ENCODE assay signal across 1 cellular context in genomic region chr2:86649119-86649947, GRCh38.
TF ChIP-seq lines count a peak whose summit lies in the region.

No MANE protein-coding gene starts in this region.

TF ChIP-seq in HepG2, 621 proteins besides CTCF, POLR2A, EP300 and RAD21 (continued from another document and continues in another):
- TF ChIP-seq, protein P1, sequence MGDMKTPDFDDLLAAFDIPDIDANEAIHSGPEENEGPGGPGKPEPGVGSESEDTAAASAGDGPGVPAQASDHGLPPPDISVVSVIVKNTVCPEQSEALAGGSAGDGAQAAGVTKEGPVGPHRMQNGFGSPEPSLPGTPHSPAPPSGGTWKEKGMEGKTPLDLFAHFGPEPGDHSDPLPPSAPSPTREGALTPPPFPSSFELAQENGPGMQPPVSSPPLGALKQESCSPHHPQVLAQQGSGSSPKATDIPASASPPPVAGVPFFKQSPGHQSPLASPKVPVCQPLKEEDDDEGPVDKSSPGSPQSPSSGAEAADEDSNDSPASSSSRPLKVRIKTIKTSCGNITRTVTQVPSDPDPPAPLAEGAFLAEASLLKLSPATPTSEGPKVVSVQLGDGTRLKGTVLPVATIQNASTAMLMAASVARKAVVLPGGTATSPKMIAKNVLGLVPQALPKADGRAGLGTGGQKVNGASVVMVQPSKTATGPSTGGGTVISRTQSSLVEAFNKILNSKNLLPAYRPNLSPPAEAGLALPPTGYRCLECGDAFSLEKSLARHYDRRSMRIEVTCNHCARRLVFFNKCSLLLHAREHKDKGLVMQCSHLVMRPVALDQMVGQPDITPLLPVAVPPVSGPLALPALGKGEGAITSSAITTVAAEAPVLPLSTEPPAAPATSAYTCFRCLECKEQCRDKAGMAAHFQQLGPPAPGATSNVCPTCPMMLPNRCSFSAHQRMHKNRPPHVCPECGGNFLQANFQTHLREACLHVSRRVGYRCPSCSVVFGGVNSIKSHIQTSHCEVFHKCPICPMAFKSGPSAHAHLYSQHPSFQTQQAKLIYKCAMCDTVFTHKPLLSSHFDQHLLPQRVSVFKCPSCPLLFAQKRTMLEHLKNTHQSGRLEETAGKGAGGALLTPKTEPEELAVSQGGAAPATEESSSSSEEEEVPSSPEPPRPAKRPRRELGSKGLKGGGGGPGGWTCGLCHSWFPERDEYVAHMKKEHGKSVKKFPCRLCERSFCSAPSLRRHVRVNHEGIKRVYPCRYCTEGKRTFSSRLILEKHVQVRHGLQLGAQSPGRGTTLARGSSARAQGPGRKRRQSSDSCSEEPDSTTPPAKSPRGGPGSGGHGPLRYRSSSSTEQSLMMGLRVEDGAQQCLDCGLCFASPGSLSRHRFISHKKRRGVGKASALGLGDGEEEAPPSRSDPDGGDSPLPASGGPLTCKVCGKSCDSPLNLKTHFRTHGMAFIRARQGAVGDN (CRISPR knock-in tag; IDR thresholded peaks at IDR 0.05): no peak
- TF ChIP-seq U2AF2 (IDR thresholded peaks at IDR 0.05; ENCODE audit: low read depth, low read length): no peak
- TF ChIP-seq, protein P2, sequence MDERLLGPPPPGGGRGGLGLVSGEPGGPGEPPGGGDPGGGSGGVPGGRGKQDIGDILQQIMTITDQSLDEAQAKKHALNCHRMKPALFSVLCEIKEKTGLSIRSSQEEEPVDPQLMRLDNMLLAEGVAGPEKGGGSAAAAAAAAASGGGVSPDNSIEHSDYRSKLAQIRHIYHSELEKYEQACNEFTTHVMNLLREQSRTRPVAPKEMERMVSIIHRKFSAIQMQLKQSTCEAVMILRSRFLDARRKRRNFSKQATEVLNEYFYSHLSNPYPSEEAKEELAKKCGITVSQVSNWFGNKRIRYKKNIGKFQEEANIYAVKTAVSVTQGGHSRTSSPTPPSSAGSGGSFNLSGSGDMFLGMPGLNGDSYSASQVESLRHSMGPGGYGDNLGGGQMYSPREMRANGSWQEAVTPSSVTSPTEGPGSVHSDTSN (CRISPR knock-in tag; IDR thresholded peaks at IDR 0.05): no peak
- no peak for TF ChIP-seq KLF13 (CRISPR knock-in tag; IDR thresholded peaks at IDR 0.05)
- no peak for TF ChIP-seq REST (IDR thresholded peaks at IDR 0.05; ENCODE audit: borderline replicate concordance in 1 of 2, low read depth in 1 of 2, low read length in 2 of 2)
- TF ChIP-seq MED13 (CRISPR knock-in tag; IDR thresholded peaks at IDR 0.05): no peak
- no peak for TF ChIP-seq CHD2 (IDR thresholded peaks at IDR 0.05; ENCODE audit: low read depth, low read length)
- TF ChIP-seq NONO (IDR thresholded peaks at IDR 0.05): no peak
- peak; percentile 74 for TF ChIP-seq NONO (CRISPR knock-in tag; conservative IDR thresholded peaks at IDR 0.05)
- TF ChIP-seq SIX1 (CRISPR knock-in tag; IDR thresholded peaks at IDR 0.05; ENCODE audit: borderline replicate concordance): no peak
- TF ChIP-seq MYPOP (CRISPR knock-in tag; IDR thresholded peaks at IDR 0.05): no peak
- TF ChIP-seq THAP8 (CRISPR knock-in tag; IDR thresholded peaks at IDR 0.05; ENCODE audit: borderline replicate concordance): no peak
- TF ChIP-seq HNRNPLL (IDR thresholded peaks at IDR 0.05; ENCODE audit: low read depth, low read length, poor library complexity, severe bottlenecking): no peak
- TF ChIP-seq MTA1 (CRISPR knock-in tag; IDR thresholded peaks at IDR 0.05; ENCODE audit: borderline replicate concordance): no peak
- TF ChIP-seq SMC3 (IDR thresholded peaks at IDR 0.05; ENCODE audit: low read length): no peak
- TF ChIP-seq ZNF407 (CRISPR knock-in tag; IDR thresholded peaks at IDR 0.05; ENCODE audit: not compliant biosample characterization): no peak
- TF ChIP-seq, protein P3, sequence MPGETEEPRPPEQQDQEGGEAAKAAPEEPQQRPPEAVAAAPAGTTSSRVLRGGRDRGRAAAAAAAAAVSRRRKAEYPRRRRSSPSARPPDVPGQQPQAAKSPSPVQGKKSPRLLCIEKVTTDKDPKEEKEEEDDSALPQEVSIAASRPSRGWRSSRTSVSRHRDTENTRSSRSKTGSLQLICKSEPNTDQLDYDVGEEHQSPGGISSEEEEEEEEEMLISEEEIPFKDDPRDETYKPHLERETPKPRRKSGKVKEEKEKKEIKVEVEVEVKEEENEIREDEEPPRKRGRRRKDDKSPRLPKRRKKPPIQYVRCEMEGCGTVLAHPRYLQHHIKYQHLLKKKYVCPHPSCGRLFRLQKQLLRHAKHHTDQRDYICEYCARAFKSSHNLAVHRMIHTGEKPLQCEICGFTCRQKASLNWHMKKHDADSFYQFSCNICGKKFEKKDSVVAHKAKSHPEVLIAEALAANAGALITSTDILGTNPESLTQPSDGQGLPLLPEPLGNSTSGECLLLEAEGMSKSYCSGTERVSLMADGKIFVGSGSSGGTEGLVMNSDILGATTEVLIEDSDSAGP (CRISPR knock-in tag; IDR thresholded peaks at IDR 0.05; ENCODE audit: borderline replicate concordance): no peak
- TF ChIP-seq, protein P4, sequence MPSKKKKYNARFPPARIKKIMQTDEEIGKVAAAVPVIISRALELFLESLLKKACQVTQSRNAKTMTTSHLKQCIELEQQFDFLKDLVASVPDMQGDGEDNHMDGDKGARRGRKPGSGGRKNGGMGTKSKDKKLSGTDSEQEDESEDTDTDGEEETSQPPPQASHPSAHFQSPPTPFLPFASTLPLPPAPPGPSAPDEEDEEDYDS (CRISPR knock-in tag; IDR thresholded peaks at IDR 0.05): no peak
- no peak for TF ChIP-seq PHF20 (CRISPR knock-in tag; IDR thresholded peaks at IDR 0.05)
- TF ChIP-seq ATAD3A (CRISPR knock-in tag; IDR thresholded peaks at IDR 0.05): no peak
- TF ChIP-seq HNF1B (CRISPR knock-in tag; IDR thresholded peaks at IDR 0.05): 0 out of 2 replicates have a peak, but pooled peaks have one; percentile 8
- TF ChIP-seq NBN (conservative IDR thresholded peaks at IDR 0.05): no peak
- no peak for TF ChIP-seq KDM5B (CRISPR knock-in tag; IDR thresholded peaks at IDR 0.05; ENCODE audit: borderline replicate concordance)
- peak; percentile 56 for TF ChIP-seq SKI (IDR thresholded peaks at IDR 0.05; ENCODE audit: partially characterized antibody)
- TF ChIP-seq, protein P5, sequence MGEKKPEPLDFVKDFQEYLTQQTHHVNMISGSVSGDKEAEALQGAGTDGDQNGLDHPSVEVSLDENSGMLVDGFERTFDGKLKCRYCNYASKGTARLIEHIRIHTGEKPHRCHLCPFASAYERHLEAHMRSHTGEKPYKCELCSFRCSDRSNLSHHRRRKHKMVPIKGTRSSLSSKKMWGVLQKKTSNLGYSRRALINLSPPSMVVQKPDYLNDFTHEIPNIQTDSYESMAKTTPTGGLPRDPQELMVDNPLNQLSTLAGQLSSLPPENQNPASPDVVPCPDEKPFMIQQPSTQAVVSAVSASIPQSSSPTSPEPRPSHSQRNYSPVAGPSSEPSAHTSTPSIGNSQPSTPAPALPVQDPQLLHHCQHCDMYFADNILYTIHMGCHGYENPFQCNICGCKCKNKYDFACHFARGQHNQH (CRISPR knock-in tag; IDR thresholded peaks at IDR 0.05): no peak
- no peak for TF ChIP-seq SMAD1 (CRISPR knock-in tag; IDR thresholded peaks at IDR 0.05; ENCODE audit: borderline replicate concordance, low read depth)
- TF ChIP-seq ZKSCAN1 (IDR thresholded peaks at IDR 0.05; ENCODE audit: low read length): no peak
- no peak for TF ChIP-seq ZSCAN20 (CRISPR knock-in tag; IDR thresholded peaks at IDR 0.05; ENCODE audit: borderline replicate concordance)
- TF ChIP-seq GPN1 (CRISPR knock-in tag; IDR thresholded peaks at IDR 0.05; ENCODE audit: borderline replicate concordance): no peak
- peak; percentile 34 for TF ChIP-seq YY1 (IDR thresholded peaks at IDR 0.05; ENCODE audit: insufficient read depth, insufficient replicate concordance, low read depth, low read length)
